8 cellular contexts compared by ENCODE assay signal in genomic region chr16:28538733-28539596, GRCh38. TPM values are rescaled to one million over a fixed set of nuclear protein-coding genes. Genes with fewer than 3 reads are reported as not detected.
DNase-seq lines count a peak whose midpoint lies in the region; ATAC-seq, FAIRE-seq and TF ChIP-seq lines count a peak whose summit lies in the region.

Gene NUPR1 (minus strand): TSS chr16:28538974. CDS start chr16:28538907, 67 bp downstream.

- ATAC-seq in GM18505 (IDR thresholded peaks at IDR 0.05; ENCODE audit: unreplicated experiment), result no peak
- no peak for ATAC-seq in HG03354 (IDR thresholded peaks at IDR 0.05; ENCODE audit: poor library complexity, severe bottlenecking, unreplicated experiment)
- no peak for ATAC-seq in GM21515 (IDR thresholded peaks at IDR 0.05; ENCODE audit: unreplicated experiment)

- peaks cover 9% of the 10 kb centered on the region for H3K36me3 ChIP-seq in adipocyte (ENCODE audit: control insufficient read depth, insufficient read depth, low read length, severe bottlenecking)

- peaks cover 38% of the 10 kb centered on the region for H3K4me1 ChIP-seq in adipocyte (ENCODE audit: control insufficient read depth, insufficient read depth, low read length)

- DNase-seq in adipocyte (ENCODE audit: low read depth) (peak; percentile 98), cardiac septum (ENCODE audit: low spot score) (peak; percentile 91), putamen (ENCODE audit: low spot score) (peak; percentile 81), GM12892 (ENCODE audit: insufficient read length) (no peak)

- intact Hi-C loops in cardiac septum (cut with DNase I), result loop anchor here (5.0 kb wide), 2 partner anchors 47 to 283 kb away; partner anchors contain the start of genes APOBR, ATXN2L and CLN3

- peak within 1 kb of the TSS; percentile 100 for H3K4me3 ChIP-seq in adipocyte (ENCODE audit: low read length)

- FAIRE-seq in G401.6 (lab: Jason Lieb, UNC) (peak; percentile 95), GM12892 (lab: Jason Lieb, UNC) (no peak)

- H3K9me3 ChIP-seq in adipocyte (ENCODE audit: control insufficient read depth, low read length), result no peaks in the 10 kb centered on the region

- TF ChIP-seq POLR2A in GM12892 (IDR thresholded peaks at IDR 0.05; ENCODE audit: low read depth, low read length) (no peak), GM18505 (IDR thresholded peaks at IDR 0.05; ENCODE audit: borderline replicate concordance, extremely low read depth, insufficient read depth, insufficient read length) (no peak)

- no peaks in the 10 kb centered on the region for H3K27me3 ChIP-seq in adipocyte (replicated peaks; ENCODE audit: control insufficient read depth, insufficient read depth, low read length)

- H3K9ac ChIP-seq in adipocyte (ENCODE audit: low read length), result peak within 1 kb of the TSS; percentile 100

RNA-seq across cellular contexts. Expression of gene NUPR1, which starts in this region (rescaled TPM):
- total RNA-seq in cardiac septum, result 50.2 TPM
- not detected for polyA plus RNA-seq in GM12892 (2012; ENCODE audit: missing spikeins)
